9 cellular contexts compared by ENCODE assay signal in the genomic region with DNA sequence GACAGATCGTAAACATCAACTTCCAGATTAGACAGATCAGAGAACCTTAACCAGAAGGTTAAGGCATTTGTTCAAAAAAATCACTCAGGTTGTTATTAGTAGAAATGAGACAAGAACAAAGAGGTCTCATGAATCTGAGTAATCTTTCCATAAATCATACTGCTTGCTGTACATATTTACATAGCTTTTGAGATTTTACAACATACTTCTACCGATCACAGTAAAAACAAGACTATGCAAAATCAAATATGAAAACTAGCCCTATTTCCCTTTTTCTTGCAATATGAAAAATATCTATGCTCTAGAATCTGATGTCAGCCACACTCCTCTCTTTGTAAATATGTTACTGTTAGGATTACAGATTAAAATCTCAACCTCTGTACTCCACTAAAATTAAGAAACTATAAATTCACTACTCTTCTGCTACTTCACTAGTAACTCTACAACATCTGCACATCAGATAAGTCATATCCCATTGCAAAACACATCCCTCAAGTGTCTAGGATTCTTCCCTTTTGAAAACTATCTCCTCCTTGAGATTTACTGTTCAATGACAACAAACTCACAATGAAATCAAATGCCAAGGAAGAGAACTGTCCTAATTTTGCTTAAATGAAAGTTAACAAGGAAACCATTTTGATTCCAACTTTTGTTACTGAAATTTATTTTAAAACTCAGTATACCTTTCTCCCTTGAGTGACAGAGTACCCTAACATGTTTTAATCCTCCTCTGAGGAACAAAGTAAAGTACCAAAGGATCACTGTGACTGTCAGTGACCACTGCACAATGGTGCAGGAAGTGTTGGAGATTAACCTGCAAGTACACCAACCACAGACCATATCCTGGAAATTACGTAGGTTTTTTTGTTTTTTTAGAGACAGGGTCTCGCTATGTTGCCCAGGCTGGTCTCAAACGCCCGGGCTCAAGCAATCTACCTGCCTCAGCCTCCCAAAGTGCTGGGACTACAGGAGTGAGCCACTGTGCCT.
A peak's percentile ranks its signal among the peaks of the same experiment; 100 is the strongest.
DNase-seq lines count a peak whose midpoint lies in the region; ATAC-seq and TF ChIP-seq lines count a peak whose summit lies in the region.
"Had no signal": no experiment of that assay in that cellular context is flagged by ENCODE, and none has a peak within 500 bp of the region (broad histone marks: within the 10 kb centered on the region; RNA-seq: fewer than 3 reads in every experiment).

No MANE protein-coding gene starts in this region.

- H3K36me3 Mint-ChIP-seq in dendritic cell treated with granulocyte-macrophage colony-stimulating factor and Interleukin-4, amounts not matched to agents 40 ng/mL and 50 ng/mL, for 4 days (ENCODE audit: low read depth) = peaks cover 18% of the 10 kb centered on the region

- H3K4me3 Mint-ChIP-seq in dendritic cell treated with granulocyte-macrophage colony-stimulating factor and Interleukin-4, amounts not matched to agents 40 ng/mL and 50 ng/mL, for 4 days = no peak overlapping the region

- peaks cover 41% of the 10 kb centered on the region for H3K4me1 Mint-ChIP-seq in dendritic cell treated with granulocyte-macrophage colony-stimulating factor and Interleukin-4, amounts not matched to agents 40 ng/mL and 50 ng/mL, for 4 days (ENCODE audit: low read depth)

- H3K9me3 Mint-ChIP-seq in dendritic cell treated with granulocyte-macrophage colony-stimulating factor and Interleukin-4, amounts not matched to agents 40 ng/mL and 50 ng/mL, for 4 days = no peaks in the 10 kb centered on the region

- peak; percentile 59 for ATAC-seq in GM18502 (IDR thresholded peaks at IDR 0.05; ENCODE audit: poor library complexity, unreplicated experiment)
- peak; percentile 44 for ATAC-seq in GM21526 (IDR thresholded peaks at IDR 0.05; ENCODE audit: low FRiP score, unreplicated experiment)
- peak; percentile 44 for ATAC-seq in HG03520 (IDR thresholded peaks at IDR 0.05; ENCODE audit: unreplicated experiment)

- no peaks in the 10 kb centered on the region for H3K27me3 Mint-ChIP-seq in dendritic cell treated with granulocyte-macrophage colony-stimulating factor and Interleukin-4, amounts not matched to agents 40 ng/mL and 50 ng/mL, for 4 days

- no peak for DNase-seq in NCI-H2227 (lab: John Stamatoyannopoulos, UW; ENCODE audit: unreplicated experiment)
- DNase-seq in effector CD4-positive, alpha-beta T cell = no peak
- no peak for DNase-seq in GM10266 (ENCODE audit: extremely low spot score)
- DNase-seq in ecto neural progenitor cell (ENCODE audit: low spot score) = no peak
- DNase-seq: NCI-H774 had no signal

- peak overlapping the region; percentile 70 for H3K27ac Mint-ChIP-seq in dendritic cell treated with granulocyte-macrophage colony-stimulating factor and Interleukin-4, amounts not matched to agents 40 ng/mL and 50 ng/mL, for 4 days

- intact Hi-C loops in dendritic cell treated with granulocyte-macrophage colony-stimulating factor and Interleukin-4, amounts not matched to agents 40 ng/mL and 50 ng/mL, for 4 days (cut with micrococcal nuclease) = no loop called here

- TF ChIP-seq CTCF in GM10266 (IDR thresholded peaks at IDR 0.05; ENCODE audit: control insufficient read depth, insufficient read depth, low read depth, missing control alignments) = no peak
